ENCODE assay signal across 2 cellular contexts in genomic region chr5:113189291-113189690, GRCh38.
A peak's percentile ranks its signal among the peaks of the same experiment; 100 is the strongest.
TF ChIP-seq lines count a peak whose summit lies in the region.

No MANE protein-coding gene starts in this region.

TF ChIP-seq in HEK293, 187 proteins besides CTCF, POLR2A, EP300 and RAD21:
- no peak for TF ChIP-seq ZNF280C (tag by site-specific recombination; IDR thresholded peaks at IDR 0.05)
- TF ChIP-seq ZNF121 (tag by site-specific recombination; IDR thresholded peaks at IDR 0.05), result 0 out of 2 replicates have a peak, but pooled peaks have one; percentile 27

TF ChIP-seq in K562, 482 proteins besides CTCF, POLR2A, EP300 and RAD21 (continued from another document):
- TF ChIP-seq RCOR1 (IDR thresholded peaks at IDR 0.05; ENCODE audit: borderline replicate concordance in 1 of 2, low read depth in 2 of 2, low read length in 2 of 2) (0 out of 4 replicates have a peak, but pooled peaks of 1 of the 2 experiments have one; percentile 10), JUND (IDR thresholded peaks at IDR 0.05; ENCODE audit: borderline replicate concordance, low read depth, low read length) (no peak), JUND (tag; IDR thresholded peaks at IDR 0.05; ENCODE audit: borderline replicate concordance, low read depth, low read length) (no peak), RBM25 (IDR thresholded peaks at IDR 0.05; ENCODE audit: low read depth, low read length, severe bottlenecking) (peak; percentile 83)
